15 cellular contexts compared by ENCODE assay signal in the genomic region with DNA sequence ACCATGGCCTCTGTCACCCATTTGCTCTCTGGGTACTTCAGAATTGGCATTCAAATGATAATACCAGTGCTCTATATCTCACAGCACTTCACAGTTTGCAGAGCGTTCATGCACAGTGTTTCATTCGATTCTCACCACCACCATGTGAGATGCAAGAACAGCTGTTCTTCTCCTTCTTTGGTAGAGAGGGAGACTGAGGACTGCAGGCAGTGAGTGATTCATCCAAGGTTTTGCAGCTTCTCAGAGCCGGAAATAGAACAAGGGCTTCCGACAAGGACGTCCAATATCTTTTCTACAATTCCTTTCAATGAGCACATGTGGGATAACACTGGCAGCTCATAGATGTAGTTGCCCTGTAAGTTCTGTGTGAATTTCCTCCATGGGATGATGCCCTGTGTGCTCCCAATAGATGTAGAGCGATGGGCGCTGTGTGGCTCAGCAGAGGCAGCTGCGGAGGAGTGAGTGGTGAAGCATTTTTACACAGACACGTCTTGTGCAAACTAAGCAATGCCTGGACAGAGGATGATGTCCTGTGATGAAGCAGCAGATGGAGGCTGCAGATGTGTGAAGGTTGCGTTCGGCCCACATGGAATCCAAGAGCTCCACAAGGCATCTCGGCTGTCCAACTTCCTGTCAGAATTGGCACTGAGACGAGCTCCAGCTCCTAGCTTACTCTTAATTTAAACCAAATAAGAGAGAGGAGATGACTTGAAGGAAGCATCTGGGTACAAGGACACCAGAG. TPM values are rescaled to one million over a fixed set of nuclear protein-coding genes. Genes with fewer than 3 reads are reported as not detected.
"Had no signal": no experiment of that assay in that cellular context is flagged by ENCODE, and none has a peak within 500 bp of the region (broad histone marks: within the 10 kb centered on the region; RNA-seq: fewer than 3 reads in every experiment).

No MANE protein-coding gene starts in this region.

- H3K36me3 ChIP-seq: brain microvascular endothelial cell, esophagus squamous epithelium, gastrocnemius medialis, ovary, tibial nerve had no signal

- DNase-seq: activated CD4-positive, alpha-beta T cell treated with anti-CD3 and anti-CD28 coated beads, Interleukin-2, amount 10 ng/mL, durations not matched to agents 24 days and 14 days; amniotic stem cell; brain microvascular endothelial cell; esophagus squamous epithelium; gastrocnemius medialis; mammary epithelial cell; ovary; retina; T-helper 17 cell had no signal

- H3K4me3 Mint-ChIP-seq: activated CD4-positive, alpha-beta T cell treated with anti-CD3 and anti-CD28 coated beads, Interleukin-2, amount 10 ng/mL, durations not matched to agents 24 days and 14 days; nephron; T-helper 17 cell; WTC11 had no signal

- H3K27me3 ChIP-seq: brain microvascular endothelial cell, esophagus squamous epithelium, gastrocnemius medialis, hepatocyte, ovary, tibial nerve had no signal

- H3K4me2 ChIP-seq: hepatocyte, smooth muscle cell had no signal

- H3K9me3 Mint-ChIP-seq: activated CD4-positive, alpha-beta T cell treated with anti-CD3 and anti-CD28 coated beads, Interleukin-2, amount 10 ng/mL, durations not matched to agents 24 days and 14 days had no signal

- H3K9me3 ChIP-seq: esophagus squamous epithelium, gastrocnemius medialis, ovary had no signal

- H3K27ac ChIP-seq: brain microvascular endothelial cell, esophagus squamous epithelium, gastrocnemius medialis, hepatocyte, ovary, tibial nerve had no signal

- H3K79me2 ChIP-seq: hepatocyte had no signal

- H3K4me3 ChIP-seq: esophagus squamous epithelium, gastrocnemius medialis, hepatocyte, ovary, smooth muscle cell, tibial nerve had no signal

- H3K27me3 Mint-ChIP-seq: activated CD4-positive, alpha-beta T cell treated with anti-CD3 and anti-CD28 coated beads, Interleukin-2, amount 10 ng/mL, durations not matched to agents 24 days and 14 days had no signal

- H2AFZ ChIP-seq: hepatocyte had no signal

- H3K36me3 Mint-ChIP-seq: WTC11 had no signal

- H3K4me1 Mint-ChIP-seq: activated CD4-positive, alpha-beta T cell treated with anti-CD3 and anti-CD28 coated beads, Interleukin-2, amount 10 ng/mL, durations not matched to agents 24 days and 14 days; T-helper 17 cell had no signal

- H3K4me1 ChIP-seq: esophagus squamous epithelium, gastrocnemius medialis, tibial nerve had no signal

- ATAC-seq: activated naive CD4-positive, alpha-beta T cell treated with anti-CD3 and anti-CD28 coated beads, Interleukin-2, amount 50 U/mL, for 72 hours; gastrocnemius medialis; T-helper 17 cell; WTC11 had no signal

- H3K27ac Mint-ChIP-seq: activated CD4-positive, alpha-beta T cell treated with anti-CD3 and anti-CD28 coated beads, Interleukin-2, amount 10 ng/mL, durations not matched to agents 24 days and 14 days; activated naive CD4-positive, alpha-beta T cell treated with anti-CD3 and anti-CD28 coated beads, Interleukin-2, amount 50 U/mL, for 72 hours; nephron; T-helper 17 cell; WTC11 had no signal

RNA-seq across cellular contexts. Expression of gene MT1HL1, which starts 24.9 kb away (rescaled TPM):
- total RNA-seq: activated CD4-positive, alpha-beta T cell treated with anti-CD3 and anti-CD28 coated beads, Interleukin-2, amount 10 ng/mL, durations not matched to agents 24 days and 14 days; activated naive CD4-positive, alpha-beta T cell treated with anti-CD3 and anti-CD28 coated beads, Interleukin-2, amount 50 U/mL, for 72 hours; esophagus squamous epithelium; gastrocnemius medialis; hepatocyte; mammary epithelial cell; ovary; smooth muscle cell; T-helper 17 cell; tibial nerve; WTC11 had no signal
- polyA plus RNA-seq: hepatocyte, mammary epithelial cell, ovary, smooth muscle cell had no signal
